ENCODE assay signal across 1 cellular context in genomic region chr19:58555920-58556632, GRCh38.
A peak's percentile ranks its signal among the peaks of the same experiment; 100 is the strongest.
TF ChIP-seq lines count a peak whose summit lies in the region.

No MANE protein-coding gene starts in this region.

TF ChIP-seq in K562, 482 proteins besides CTCF, POLR2A, EP300 and RAD21:
- no peak for TF ChIP-seq PHB2 (IDR thresholded peaks at IDR 0.05; ENCODE audit: low read depth)
- TF ChIP-seq ZBTB8A (IDR thresholded peaks at IDR 0.05; ENCODE audit: partially characterized antibody) = no peak
- TF ChIP-seq MEIS2 (IDR thresholded peaks at IDR 0.05; ENCODE audit: partially characterized antibody) = peak; percentile 15
- TF ChIP-seq ZBTB33 (CRISPR knock-in tag; IDR thresholded peaks at IDR 0.05) = peak; percentile 86
- no peak for TF ChIP-seq DACH1 (IDR thresholded peaks at IDR 0.05; ENCODE audit: partially characterized antibody)
- TF ChIP-seq E2F5 (CRISPR knock-in tag; IDR thresholded peaks at IDR 0.05) = no peak
- TF ChIP-seq CBFA2T3 (IDR thresholded peaks at IDR 0.05) = peak; percentile 48
- TF ChIP-seq SMARCA4 (IDR thresholded peaks at IDR 0.05) = no peak
- TF ChIP-seq ZNF444 (CRISPR knock-in tag; IDR thresholded peaks at IDR 0.05) = no peak
- no peak for TF ChIP-seq TEAD1 (CRISPR knock-in tag; IDR thresholded peaks at IDR 0.05)
- peak; percentile 54; the same call in 1 of the 2 replicates for TF ChIP-seq POLR2G (IDR thresholded peaks at IDR 0.05; ENCODE audit: low read depth, low read length)
- peak; percentile 52; the same call in 1 of the 2 replicates for TF ChIP-seq TCF3 (CRISPR knock-in tag; IDR thresholded peaks at IDR 0.05)
- TF ChIP-seq FOXO4 (CRISPR knock-in tag; IDR thresholded peaks at IDR 0.05) = no peak
- no peak for TF ChIP-seq TAF7 (tag; IDR thresholded peaks at IDR 0.05)
- TF ChIP-seq LCOR (CRISPR knock-in tag; IDR thresholded peaks at IDR 0.05) = no peak
- peak; percentile 15; the same call in 1 of the 2 replicates for TF ChIP-seq CBFA2T2 (conservative IDR thresholded peaks at IDR 0.05)
- TF ChIP-seq ELF2 (CRISPR knock-in tag; IDR thresholded peaks at IDR 0.05) = no peak
- TF ChIP-seq RBFOX2 (IDR thresholded peaks at IDR 0.05; ENCODE audit: low read depth, low read length) = peak; percentile 55; the same call in 1 of the 2 replicates
